In the genomic region with DNA sequence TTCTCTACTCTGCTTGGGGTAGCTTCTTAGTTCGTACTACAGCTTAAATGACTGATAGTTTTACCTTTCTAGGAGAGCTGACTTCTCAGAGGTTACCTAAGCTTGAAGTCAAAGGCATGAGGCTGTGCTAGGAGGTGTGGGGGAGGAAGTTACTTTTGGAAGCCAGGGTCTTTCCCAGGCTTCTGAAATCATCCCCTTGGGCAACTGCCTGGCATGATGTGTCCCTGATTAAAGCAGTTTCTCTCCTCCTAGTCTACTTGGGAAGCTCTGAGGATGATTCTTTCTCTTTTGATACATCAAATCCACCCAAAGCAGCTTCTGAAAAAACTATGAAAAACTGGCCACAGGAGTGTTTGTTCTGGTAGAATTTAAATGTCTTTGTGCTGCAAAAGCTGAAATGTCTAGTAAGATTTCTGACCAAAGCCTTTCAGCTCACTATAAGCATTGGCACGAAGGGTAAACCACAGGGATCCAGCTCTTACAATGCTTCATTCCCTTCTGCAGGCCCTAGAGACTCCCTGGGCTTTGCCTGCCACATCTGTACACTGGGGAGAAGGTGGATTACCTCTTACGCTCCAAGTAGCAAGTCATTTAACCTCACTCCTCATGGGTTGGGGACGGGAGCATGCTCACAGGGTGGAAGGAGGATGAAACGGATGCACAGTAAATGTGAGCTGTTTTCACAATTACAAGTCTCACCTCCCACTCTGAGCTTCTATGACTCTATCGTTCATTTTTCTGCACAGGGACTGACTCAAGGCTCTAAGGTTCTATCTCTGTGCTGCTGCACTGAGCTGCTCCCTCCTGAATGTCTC, we compare ENCODE assay signal across 13 cellular contexts. TPM values are rescaled to one million over a fixed set of nuclear protein-coding genes. Genes with fewer than 3 reads are reported as not detected.
A peak's percentile ranks its signal among the peaks of the same experiment; 100 is the strongest.
DNase-seq lines count a peak whose midpoint lies in the region; ATAC-seq, FAIRE-seq and TF ChIP-seq lines count a peak whose summit lies in the region.
"Had no signal": no experiment of that assay in that cellular context is flagged by ENCODE, and none has a peak within 500 bp of the region (broad histone marks: within the 10 kb centered on the region; RNA-seq: fewer than 3 reads in every experiment).

No MANE protein-coding gene starts in this region.

- no peak overlapping the region for H3K9ac ChIP-seq in HepG2 (ENCODE audit: insufficient read depth, low read depth, low read length)

- no TSS peak for BruUV-seq in HepG2 (replicated peaks; lab: Mats Ljungman, UMichigan)

- H3K9me3 ChIP-seq in HepG2 (ENCODE audit: low read length), result no peaks in the 10 kb centered on the region
- H3K9me3 ChIP-seq: heart right ventricle, uterus had no signal

- H3K27ac ChIP-seq in HepG2 (ENCODE audit: extremely low read length, insufficient read depth, low read length), result no peak overlapping the region
- H3K27ac ChIP-seq: cardiac muscle cell, uterus had no signal

- 78% methylated on average over 6 of the region's 6 CpGs for WGBS in HepG2 (ENCODE audit: low lambda C conversion rate)

- TF ChIP-seq EP300 in HepG2 (IDR thresholded peaks at IDR 0.05; ENCODE audit: low read depth in 2 of 2, low read length in 2 of 2), result no peak
- TF ChIP-seq EP300 in HepG2 (CRISPR knock-in tag; IDR thresholded peaks at IDR 0.05; ENCODE audit: borderline replicate concordance), result no peak

- intact Hi-C loops in HepG2 (cut with micrococcal nuclease; ENCODE audit: unreplicated experiment), result no loop called here

- H4K20me1 ChIP-seq in HepG2 (ENCODE audit: insufficient read depth, low read length), result no peaks in the 10 kb centered on the region

- H3K79me2 ChIP-seq in HepG2 (ENCODE audit: insufficient read depth, low read length), result no peaks in the 10 kb centered on the region

- in situ Hi-C loops in HepG2 (cut with HindIII; ENCODE audit: extremely low pct_ligation_motif_present, low pct_unique_long_range_greater_than_20kb), result loop anchor here (10.0 kb wide), 1 partner anchor 95 kb away; no protein-coding TSS in a partner anchor

- TF ChIP-seq CTCF in GM10266 (IDR thresholded peaks at IDR 0.05; ENCODE audit: control insufficient read depth, insufficient read depth, low read depth, missing control alignments), result no peak
- TF ChIP-seq CTCF in HepG2 (CRISPR knock-in tag; IDR thresholded peaks at IDR 0.05), result no peak

- TF ChIP-seq RAD21 in HepG2 (CRISPR knock-in tag; IDR thresholded peaks at IDR 0.05), result no peak

- DNase-seq in GM10266 (ENCODE audit: extremely low spot score) (peak; percentile 42), HepG2 (ENCODE audit: low spot score) (no peak), NOMO-1 (lab: John Stamatoyannopoulos, UW; ENCODE audit: unreplicated experiment in 2 of 2) (no peak), GM19238 (ENCODE audit: insufficient read length, low spot score) (no peak), RKO (ENCODE audit: low spot score) (no peak)
- peak; percentile 70 for DNase-seq in activated naive CD4-positive, alpha-beta T cell treated with anti-CD3 and anti-CD28 coated beads, Interleukin-2, amount 50 U/mL, for 16 hours
- DNase-seq in stimulated activated CD4-positive, alpha-beta T cell treated with anti-CD3 and anti-CD28 coated beads, Interleukin-12 subunit alpha, Interleukin-12 subunit beta, amount 100 ng/mL, for 48 hours (ENCODE audit: low read depth in 2 of 3, low spot score in 1 of 3), result peak; percentile 57 to 73 (median 61)
- DNase-seq: DMS53, heart right ventricle, T-helper 9 cell, uterus had no signal

- CTCF ChIA-PET in HepG2 (lab: Yijun Ruan, JAX; ENCODE audit: low intra/inter-chr PET ratio, low total read pairs), result no interaction called here

- POLR2A ChIA-PET in HepG2 (lab: Yijun Ruan, JAX), result no interaction called here

- H3K36me3 ChIP-seq in HepG2 (replicated peaks in 1 of 2; ENCODE audit: control insufficient read depth in 1 of 2, insufficient read depth in 2 of 2, low read length in 2 of 2), result no peaks in the 10 kb centered on the region
- H3K36me3 ChIP-seq: cardiac muscle cell, heart right ventricle, uterus had no signal

- TF ChIP-seq POLR2A in HepG2 (IDR thresholded peaks at IDR 0.05; ENCODE audit: insufficient read depth in 1 of 2, low read depth in 2 of 2, low read length in 2 of 2), result no peak

- no peaks in the 10 kb centered on the region for H3K27me3 ChIP-seq in HepG2 (ENCODE audit: control insufficient read depth in 1 of 2, insufficient read depth in 2 of 2, low read length in 2 of 2)
- H3K27me3 ChIP-seq: uterus had no signal

- ATAC-seq in HG03442 (IDR thresholded peaks at IDR 0.05; ENCODE audit: unreplicated experiment), result peak; percentile 54
- ATAC-seq in HepG2, result no peak
- ATAC-seq: heart right ventricle had no signal

- H3K4me2 ChIP-seq in HepG2 (ENCODE audit: low read depth, low read length), result no peak overlapping the region

- H3K4me1 ChIP-seq in HepG2 (ENCODE audit: insufficient read depth, low read length), result peaks cover 43% of the 10 kb centered on the region
- H3K4me1 ChIP-seq: uterus had no signal

- FAIRE-seq in HepG2 (lab: Jason Lieb, UNC), result no peak

- no peak overlapping the region for H2AFZ ChIP-seq in HepG2 (ENCODE audit: low read length)

- H3K4me3 ChIP-seq in HepG2 (replicated peaks in 1 of 3; ENCODE audit: insufficient read depth in 1 of 3, low read depth in 2 of 3, low read length in 3 of 3), result no peak overlapping the region
- H3K4me3 ChIP-seq: cardiac muscle cell, heart right ventricle, uterus had no signal

TF ChIP-seq in HepG2, 621 proteins besides CTCF, POLR2A, EP300 and RAD21:
- TF ChIP-seq ZFP36 (IDR thresholded peaks at IDR 0.05; ENCODE audit: borderline replicate concordance, low read depth, low read length, partially characterized antibody) (no peak), KDM4B (CRISPR knock-in tag; IDR thresholded peaks at IDR 0.05) (no peak)
- TF ChIP-seq, protein P1, sequence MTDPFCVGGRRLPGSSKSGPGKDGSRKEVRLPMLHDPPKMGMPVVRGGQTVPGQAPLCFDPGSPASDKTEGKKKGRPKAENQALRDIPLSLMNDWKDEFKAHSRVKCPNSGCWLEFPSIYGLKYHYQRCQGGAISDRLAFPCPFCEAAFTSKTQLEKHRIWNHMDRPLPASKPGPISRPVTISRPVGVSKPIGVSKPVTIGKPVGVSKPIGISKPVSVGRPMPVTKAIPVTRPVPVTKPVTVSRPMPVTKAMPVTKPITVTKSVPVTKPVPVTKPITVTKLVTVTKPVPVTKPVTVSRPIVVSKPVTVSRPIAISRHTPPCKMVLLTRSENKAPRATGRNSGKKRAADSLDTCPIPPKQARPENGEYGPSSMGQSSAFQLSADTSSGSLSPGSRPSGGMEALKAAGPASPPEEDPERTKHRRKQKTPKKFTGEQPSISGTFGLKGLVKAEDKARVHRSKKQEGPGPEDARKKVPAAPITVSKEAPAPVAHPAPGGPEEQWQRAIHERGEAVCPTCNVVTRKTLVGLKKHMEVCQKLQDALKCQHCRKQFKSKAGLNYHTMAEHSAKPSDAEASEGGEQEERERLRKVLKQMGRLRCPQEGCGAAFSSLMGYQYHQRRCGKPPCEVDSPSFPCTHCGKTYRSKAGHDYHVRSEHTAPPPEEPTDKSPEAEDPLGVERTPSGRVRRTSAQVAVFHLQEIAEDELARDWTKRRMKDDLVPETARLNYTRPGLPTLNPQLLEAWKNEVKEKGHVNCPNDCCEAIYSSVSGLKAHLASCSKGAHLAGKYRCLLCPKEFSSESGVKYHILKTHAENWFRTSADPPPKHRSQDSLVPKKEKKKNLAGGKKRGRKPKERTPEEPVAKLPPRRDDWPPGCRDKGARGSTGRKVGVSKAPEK (CRISPR knock-in tag; IDR thresholded peaks at IDR 0.05; ENCODE audit: borderline replicate concordance), result no peak
- TF ChIP-seq, protein P2, sequence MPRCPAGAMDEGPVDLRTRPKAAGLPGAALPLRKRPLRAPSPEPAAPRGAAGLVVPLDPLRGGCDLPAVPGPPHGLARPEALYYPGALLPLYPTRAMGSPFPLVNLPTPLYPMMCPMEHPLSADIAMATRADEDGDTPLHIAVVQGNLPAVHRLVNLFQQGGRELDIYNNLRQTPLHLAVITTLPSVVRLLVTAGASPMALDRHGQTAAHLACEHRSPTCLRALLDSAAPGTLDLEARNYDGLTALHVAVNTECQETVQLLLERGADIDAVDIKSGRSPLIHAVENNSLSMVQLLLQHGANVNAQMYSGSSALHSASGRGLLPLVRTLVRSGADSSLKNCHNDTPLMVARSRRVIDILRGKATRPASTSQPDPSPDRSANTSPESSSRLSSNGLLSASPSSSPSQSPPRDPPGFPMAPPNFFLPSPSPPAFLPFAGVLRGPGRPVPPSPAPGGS (CRISPR knock-in tag; IDR thresholded peaks at IDR 0.05), result no peak
TF ChIP-seq in HepG2: peak in this region for 0.

RNA-seq across cellular contexts. Expression of a gene that starts 59.6 kb away (rescaled TPM):
- 4.4 and 5.4 TPM in 2 replicates for total RNA-seq in HepG2 (2016; rRNA removed; fragmentation: Illumina TruSeq; extraction: Trizol)
- 2.4 and 2.8 TPM in 2 replicates for total RNA-seq in HepG2 (2016; cell fraction: cytosol; rRNA removed; fragmentation: Illumina TruSeq; extraction: Trizol; ENCODE audit: low read depth)
- 4.1 and 5.5 TPM in 2 replicates for total RNA-seq in HepG2 (2016; cell fraction: insoluble cytoplasmic fraction; rRNA removed; fragmentation: Illumina TruSeq; extraction: Trizol)
- total RNA-seq in HepG2 (2016; cell fraction: membrane; rRNA removed; fragmentation: Illumina TruSeq; extraction: Trizol), result 5.1 and 5.5 TPM in 2 replicates
- 16.6 and 18.1 TPM in 2 replicates for total RNA-seq in HepG2 (2016; cell fraction: nucleus; rRNA removed; fragmentation: Illumina TruSeq; extraction: Trizol)
- polyA plus RNA-seq in HepG2 (2011; rRNA removed), result 5.8 and 6.4 TPM in 2 replicates
- polyA plus RNA-seq in HepG2 (2011; cell fraction: cytosol; rRNA removed), result 3.0 and 3.1 TPM in 2 replicates
- 18.7 and 27.2 TPM in 2 replicates for polyA plus RNA-seq in HepG2 (2011; cell fraction: nucleus; rRNA removed)
- polyA plus RNA-seq in HepG2 (2012), result 6.5 and 6.7 TPM in 2 replicates
- polyA plus RNA-seq in HepG2 (2016; cell fraction: cytosol; fragmentation: Illumina TruSeq; extraction: Trizol; ENCODE audit: low read depth), result 2.4 and 2.8 TPM in 2 replicates
- polyA plus RNA-seq in HepG2 (2016; cell fraction: insoluble cytoplasmic fraction; fragmentation: Illumina TruSeq; extraction: Trizol; ENCODE audit: low read depth), result 7.5 and 8.8 TPM in 2 replicates
- 5.2 and 5.9 TPM in 2 replicates for polyA plus RNA-seq in HepG2 (2016; cell fraction: membrane; fragmentation: Illumina TruSeq; extraction: Trizol; ENCODE audit: low read depth)
- polyA plus RNA-seq in HepG2 (2016; cell fraction: nucleus; fragmentation: Illumina TruSeq; extraction: Trizol; ENCODE audit: insufficient read depth, low read depth), result 13.0 and 13.3 TPM in 2 replicates
- 10.3 and 32.7 TPM in 2 replicates for polyA minus RNA-seq in HepG2 (2011; rRNA and poly(A)+ RNA removed; ENCODE audit: low replicate concordance)
- polyA minus RNA-seq in HepG2 (2011; cell fraction: cytosol; rRNA and poly(A)+ RNA removed), result 3.1 and 6.2 TPM in 2 replicates
- 103 and 105 TPM in 2 replicates for polyA minus RNA-seq in HepG2 (2011; cell fraction: nucleus; rRNA and poly(A)+ RNA removed)
- polyA plus RNA-seq: cardiac muscle cell had no signal

Comparison
In these comparisons a context has a peak if more than half of its experiments do, and no peak if none do; other contexts are left out.
1. DNase-seq: peak in GM10266 (single experiment), activated naive CD4-positive, alpha-beta T cell treated with anti-CD3 and anti-CD28 coated beads, Interleukin-2, amount 50 U/mL, for 16 hours (single experiment) and stimulated activated CD4-positive, alpha-beta T cell treated with anti-CD3 and anti-CD28 coated beads, Interleukin-12 subunit alpha, Interleukin-12 subunit beta, amount 100 ng/mL, for 48 hours (3 of 3); none in HepG2 (single experiment), NOMO-1 (0 of 2), GM19238 (single experiment) and RKO (single experiment).